9 cellular contexts compared by ENCODE assay signal in the genomic region with DNA sequence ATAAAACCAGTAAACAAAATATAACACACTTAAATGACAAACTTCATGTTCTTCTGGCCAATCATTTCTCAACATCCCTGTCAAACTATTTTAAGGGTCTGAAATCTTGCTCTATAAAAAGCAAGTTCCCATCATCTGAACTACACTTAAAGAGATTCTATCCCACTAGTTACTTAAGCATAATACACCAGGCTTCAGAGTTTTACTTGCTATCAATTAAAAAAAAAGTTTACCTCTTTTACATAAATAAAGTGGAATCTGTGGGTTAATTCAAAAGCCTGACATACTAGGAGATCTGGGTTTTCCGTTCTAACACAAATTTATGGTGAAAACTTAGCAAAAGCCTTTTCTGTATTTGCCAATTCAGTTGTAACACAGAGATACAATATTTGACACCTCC. TPM values are rescaled to one million over a fixed set of nuclear protein-coding genes. Genes with fewer than 3 reads are reported as not detected.
DNase-seq lines count a peak whose midpoint lies in the region; ATAC-seq and TF ChIP-seq lines count a peak whose summit lies in the region.
"Had no signal": no experiment of that assay in that cellular context is flagged by ENCODE, and none has a peak within 500 bp of the region (broad histone marks: within the 10 kb centered on the region; RNA-seq: fewer than 3 reads in every experiment).

No MANE protein-coding gene starts in this region.

- peaks cover 44% of the 10 kb centered on the region for H3K36me3 Mint-ChIP-seq in activated T-helper 2 cell treated with anti-CD3 and anti-CD28 coated beads, Interferon-gamma antibody, Interleukin-2, Interleukin-4, amounts not matched to agents 10 μg/mL and 5 μg/mL and 100 μg/mL, durations not matched to agents 14 hours and 24 hours and 36 hours (ENCODE audit: low read depth)
- H3K36me3 Mint-ChIP-seq in type B pancreatic cell: peaks cover 11% of the 10 kb centered on the region

- H3K4me1 ChIP-seq in cardiac muscle cell (ENCODE audit: low read depth) (peaks cover 17% of the 10 kb centered on the region), colonic mucosa (peaks cover 6% of the 10 kb centered on the region)

- H3K9me3 ChIP-seq in cardiac muscle cell (ENCODE audit: low read depth): no peaks in the 10 kb centered on the region
- no peaks in the 10 kb centered on the region for H3K9me3 ChIP-seq in colonic mucosa

- no peak overlapping the region for H3K27ac Mint-ChIP-seq in activated T-helper 2 cell treated with anti-CD3 and anti-CD28 coated beads, Interferon-gamma antibody, Interleukin-2, Interleukin-4, amounts not matched to agents 10 μg/mL and 5 μg/mL and 100 μg/mL, durations not matched to agents 14 hours and 24 hours and 36 hours
- peak overlapping the region; percentile 68 for H3K27ac Mint-ChIP-seq in type B pancreatic cell

- H3K4me3 ChIP-seq in cardiac muscle cell (peak overlapping the region; percentile 86), kidney epithelial cell (ENCODE audit: low read depth, low read length) (peak overlapping the region; percentile 80), colonic mucosa (no peak overlapping the region)

- H3K4me1 Mint-ChIP-seq in activated T-helper 2 cell treated with anti-CD3 and anti-CD28 coated beads, Interferon-gamma antibody, Interleukin-2, Interleukin-4, amounts not matched to agents 10 μg/mL and 5 μg/mL and 100 μg/mL, durations not matched to agents 14 hours and 24 hours and 36 hours (ENCODE audit: low read depth): peaks cover 37% of the 10 kb centered on the region
- H3K4me1 Mint-ChIP-seq in type B pancreatic cell (ENCODE audit: unreplicated experiment): peaks cover 25% of the 10 kb centered on the region

- peak overlapping the region; percentile 95 for H3K27ac ChIP-seq in cardiac muscle cell
- no peak overlapping the region for H3K27ac ChIP-seq in colonic mucosa

- no peaks in the 10 kb centered on the region for H3K27me3 Mint-ChIP-seq in activated T-helper 2 cell treated with anti-CD3 and anti-CD28 coated beads, Interferon-gamma antibody, Interleukin-2, Interleukin-4, amounts not matched to agents 10 μg/mL and 5 μg/mL and 100 μg/mL, durations not matched to agents 14 hours and 24 hours and 36 hours (ENCODE audit: low read depth)
- no peaks in the 10 kb centered on the region for H3K27me3 Mint-ChIP-seq in type B pancreatic cell

- TF ChIP-seq CTCF in cardiac muscle cell (IDR thresholded peaks at IDR 0.05; ENCODE audit: low read depth, low read length): no peak
- TF ChIP-seq CTCF in kidney epithelial cell (IDR thresholded peaks at IDR 0.05; ENCODE audit: insufficient read depth, low read length, poor library complexity, severe bottlenecking): no peak
- no peak for TF ChIP-seq CTCF in type B pancreatic cell (conservative IDR thresholded peaks at IDR 0.05)
- no peak for TF ChIP-seq CTCF in colonic mucosa (IDR thresholded peaks at IDR 0.05)

- intact Hi-C loops in Right ventricle myocardium superior (cut with DNase I) (loop anchor here (5.0 kb wide), 2 partner anchors 50 to 115 kb away; a partner anchor contains a TSS), colonic mucosa (cut with DNase I) (loop anchor here (5.0 kb wide), 1 partner anchor 115 kb away; a partner anchor contains a TSS)
- intact Hi-C loops in activated T-helper 2 cell treated with anti-CD3 and anti-CD28 coated beads, Interferon-gamma antibody, Interleukin-2, Interleukin-4, amounts not matched to agents 10 μg/mL and 5 μg/mL and 100 μg/mL, durations not matched to agents 14 hours and 24 hours and 36 hours (cut with micrococcal nuclease): loop anchor here (5.0 kb wide), 1 partner anchor 50 kb away; no protein-coding TSS in a partner anchor

- H3K4me3 Mint-ChIP-seq in activated T-helper 2 cell treated with anti-CD3 and anti-CD28 coated beads, Interferon-gamma antibody, Interleukin-2, Interleukin-4, amounts not matched to agents 10 μg/mL and 5 μg/mL and 100 μg/mL, durations not matched to agents 14 hours and 24 hours and 36 hours (ENCODE audit: low read depth): peak overlapping the region; percentile 98
- peak overlapping the region; percentile 98 for H3K4me3 Mint-ChIP-seq in type B pancreatic cell

- no peaks in the 10 kb centered on the region for H3K36me3 ChIP-seq in cardiac muscle cell
- H3K36me3 ChIP-seq in kidney epithelial cell (ENCODE audit: control insufficient read depth, insufficient read depth, low read length): no peaks in the 10 kb centered on the region
- no peaks in the 10 kb centered on the region for H3K36me3 ChIP-seq in colonic mucosa

- DNase-seq in cardiac muscle cell (ENCODE audit: low read depth in 1 of 2, low spot score in 1 of 2) (no peak), Right ventricle myocardium superior (no peak), kidney epithelial cell (ENCODE audit: low read depth) (no peak), type B pancreatic cell (ENCODE audit: extremely low spot score, unreplicated experiment) (no peak), NCI-H510A treated with DMSO at 0.1 percent for 48 hours (lab: John Stamatoyannopoulos, UW) (no peak), colonic mucosa (no peak)
- no peak for DNase-seq in activated T-helper 2 cell treated with anti-CD3 and anti-CD28 coated beads, Interferon-gamma antibody, Interleukin-2, Interleukin-4, amounts not matched to agents 10 μg/mL and 5 μg/mL and 100 μg/mL, durations not matched to agents 14 hours and 24 hours and 36 hours (ENCODE audit: low spot score)
- DNase-seq: stimulated activated CD4-positive, alpha-beta T cell treated with anti-CD3 and anti-CD28 coated beads, Interleukin-2, amount 100 ng/mL, for 24 hours had no signal

- no peaks in the 10 kb centered on the region for H3K9me3 Mint-ChIP-seq in activated T-helper 2 cell treated with anti-CD3 and anti-CD28 coated beads, Interferon-gamma antibody, Interleukin-2, Interleukin-4, amounts not matched to agents 10 μg/mL and 5 μg/mL and 100 μg/mL, durations not matched to agents 14 hours and 24 hours and 36 hours
- H3K9me3 Mint-ChIP-seq in type B pancreatic cell: no peaks in the 10 kb centered on the region

- H3K9ac ChIP-seq in colonic mucosa (ENCODE audit: low read depth in 2 of 2, low read length in 2 of 2): no peak overlapping the region

- no peak for ATAC-seq in Right ventricle myocardium superior (ENCODE audit: poor library complexity)
- no peak for ATAC-seq in GM19397 (IDR thresholded peaks at IDR 0.05; ENCODE audit: unreplicated experiment)

- H3K27me3 ChIP-seq in cardiac muscle cell: no peaks in the 10 kb centered on the region
- H3K27me3 ChIP-seq in kidney epithelial cell (ENCODE audit: control insufficient read depth, insufficient read depth, low read length): no peaks in the 10 kb centered on the region
- H3K27me3 ChIP-seq in colonic mucosa: no peaks in the 10 kb centered on the region

RNA-seq across cellular contexts. Expression of a gene that starts 1.9 kb away (rescaled TPM):
- 41.1 and 53.0 TPM in 2 replicates for total RNA-seq in cardiac muscle cell
- polyA plus RNA-seq in cardiac muscle cell: 24.8 and 37.0 TPM in 2 replicates
- total RNA-seq in Right ventricle myocardium superior: 58.3 TPM
- 66.4 and 71.7 TPM in 2 replicates for total RNA-seq in activated T-helper 2 cell treated with anti-CD3 and anti-CD28 coated beads, Interferon-gamma antibody, Interleukin-2, Interleukin-4, amounts not matched to agents 10 μg/mL and 5 μg/mL and 100 μg/mL, durations not matched to agents 14 hours and 24 hours and 36 hours
- 54.1 and 67.1 TPM in 2 replicates for total RNA-seq in kidney epithelial cell
- total RNA-seq in type B pancreatic cell (ENCODE audit: low replicate concordance): 42.7 and 74.6 TPM in 2 replicates
- 10 to 100 TPM; 30.3 to 32.3 TPM for total RNA-seq in colonic mucosa
